26 cellular contexts compared by ENCODE assay signal in the genomic region with DNA sequence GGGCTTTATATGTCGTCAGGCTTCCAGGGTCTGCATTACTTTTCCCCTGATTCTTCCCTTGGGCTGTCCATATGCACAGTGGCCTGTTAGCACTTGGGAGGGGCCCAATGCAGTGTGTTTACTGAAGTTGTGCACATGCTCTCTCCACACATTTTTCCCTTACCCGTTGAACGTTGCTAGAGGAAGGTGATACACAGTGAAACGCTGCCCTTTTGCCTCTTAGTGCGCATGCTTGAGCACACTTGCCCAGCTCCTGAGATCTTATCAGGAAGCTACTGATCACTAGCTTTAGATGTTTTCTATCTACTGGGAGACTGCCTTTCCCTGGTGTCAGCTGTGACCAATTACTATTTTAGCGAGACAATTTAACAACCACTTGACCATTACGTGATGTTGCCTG.
"Had no signal": no experiment of that assay in that cellular context is flagged by ENCODE, and none has a peak within 500 bp of the region (broad histone marks: within the 10 kb centered on the region; RNA-seq: fewer than 3 reads in every experiment).

No MANE protein-coding gene starts in this region.

- FAIRE-seq: pancreas, small intestine had no signal

- H3K27ac ChIP-seq: foreskin keratinocyte, neutrophil, pancreas, vagina, VCaP had no signal

- H3K4me1 Mint-ChIP-seq: activated CD4-positive, alpha-beta T cell treated with anti-CD3 and anti-CD28 coated beads, Interleukin-2, amount 10 ng/mL, durations not matched to agents 24 days and 14 days; activated CD8-positive, alpha-beta memory T cell treated with anti-CD3 and anti-CD28 coated beads, Interleukin-2, amount 10 ng/mL, durations not matched to agents 7 days and 5 days; activated naive CD8-positive, alpha-beta T cell treated with anti-CD3 and anti-CD28 coated beads, Interleukin-2, amount 50 U/mL, for 24 hours; brain; naive thymus-derived CD8-positive, alpha-beta T cell; stimulated activated naive B cell treated with anti-CD40 and anti-IgM and Interleukin-4, amounts not matched to agents 10 μg/mL and 1 μg/mL and 100 μg/mL, for 72 hours had no signal

- H3K27ac Mint-ChIP-seq: activated CD4-positive, alpha-beta T cell treated with anti-CD3 and anti-CD28 coated beads, Interleukin-2, amount 10 ng/mL, durations not matched to agents 24 days and 14 days; activated CD8-positive, alpha-beta memory T cell treated with anti-CD3 and anti-CD28 coated beads, Interleukin-2, amount 10 ng/mL, durations not matched to agents 7 days and 5 days; activated CD8-positive, alpha-beta T cell treated with anti-CD3 and anti-CD28 coated beads for 36 hours; activated naive CD8-positive, alpha-beta T cell treated with anti-CD3 and anti-CD28 coated beads, Interleukin-2, amount 50 U/mL, for 24 hours; activated T-helper 1 cell treated with anti-CD3 and anti-CD28 coated beads, Interleukin-12 subunit alpha, Interleukin-12 subunit beta, Interleukin-2, Interleukin-4 antibody, amounts not matched to agents 30 ng/mL and 10 ng/mL and 1 ng/mL, durations not matched to agents 14 hours and 24 hours and 36 hours; brain; dendritic cell treated with granulocyte-macrophage colony-stimulating factor and Interleukin-4, amounts not matched to agents 40 ng/mL and 50 ng/mL, for 4 days; mesothelial cell of epicardium; naive thymus-derived CD8-positive, alpha-beta T cell; stimulated activated naive B cell treated with anti-CD40 and anti-IgM and Interleukin-4, amounts not matched to agents 10 μg/mL and 1 μg/mL and 100 μg/mL, for 72 hours had no signal

- DNase-seq: activated CD4-positive, alpha-beta T cell treated with anti-CD3 and anti-CD28 coated beads, Interleukin-2, amount 10 ng/mL, durations not matched to agents 24 days and 14 days; activated CD8-positive, alpha-beta memory T cell treated with anti-CD3 and anti-CD28 coated beads, Interleukin-2, amount 10 ng/mL, durations not matched to agents 7 days and 5 days; activated CD8-positive, alpha-beta T cell treated with anti-CD3 and anti-CD28 coated beads for 36 hours; activated gamma-delta T cell; activated naive CD4-positive, alpha-beta T cell treated with anti-CD3 and anti-CD28 coated beads, Interleukin-2, amount 50 U/mL, for 16 hours; activated naive CD8-positive, alpha-beta T cell treated with anti-CD3 and anti-CD28 coated beads, Interleukin-2, amount 50 U/mL, for 24 hours; caudate nucleus; effector CD8-positive, alpha-beta T cell; foreskin keratinocyte; left ventricle myocardium superior; mammary epithelial cell; naive thymus-derived CD8-positive, alpha-beta T cell; pancreas; small intestine; stimulated activated CD4-positive, alpha-beta T cell treated with anti-CD3 and anti-CD28 coated beads, Interleukin-15, amount 100 ng/mL, for 24 hours; stimulated activated naive B cell treated with anti-CD40 and anti-IgM and Interleukin-4, amounts not matched to agents 10 μg/mL and 1 μg/mL and 100 μg/mL, for 72 hours; trophoblast cell had no signal

- H3K27me3 ChIP-seq: foreskin keratinocyte, neutrophil, pancreas, vagina had no signal

- H3K36me3 Mint-ChIP-seq: activated CD8-positive, alpha-beta memory T cell treated with anti-CD3 and anti-CD28 coated beads, Interleukin-2, amount 10 ng/mL, durations not matched to agents 7 days and 5 days; brain; mesothelial cell of epicardium; naive thymus-derived CD8-positive, alpha-beta T cell; stimulated activated naive B cell treated with anti-CD40 and anti-IgM and Interleukin-4, amounts not matched to agents 10 μg/mL and 1 μg/mL and 100 μg/mL, for 72 hours had no signal

- H3K4me3 ChIP-seq: pancreas, vagina had no signal

- H3K36me3 ChIP-seq: neutrophil, pancreas, vagina had no signal

- H3K27me3 Mint-ChIP-seq: activated CD4-positive, alpha-beta T cell treated with anti-CD3 and anti-CD28 coated beads, Interleukin-2, amount 10 ng/mL, durations not matched to agents 24 days and 14 days; activated CD8-positive, alpha-beta memory T cell treated with anti-CD3 and anti-CD28 coated beads, Interleukin-2, amount 10 ng/mL, durations not matched to agents 7 days and 5 days; activated CD8-positive, alpha-beta T cell treated with anti-CD3 and anti-CD28 coated beads for 36 hours; activated naive CD8-positive, alpha-beta T cell treated with anti-CD3 and anti-CD28 coated beads, Interleukin-2, amount 50 U/mL, for 24 hours; brain; dendritic cell treated with granulocyte-macrophage colony-stimulating factor and Interleukin-4, amounts not matched to agents 40 ng/mL and 50 ng/mL, for 4 days; stimulated activated naive B cell treated with anti-CD40 and anti-IgM and Interleukin-4, amounts not matched to agents 10 μg/mL and 1 μg/mL and 100 μg/mL, for 72 hours had no signal

- ATAC-seq: activated CD4-positive, CD25-positive, alpha-beta regulatory T cell treated with anti-CD3 and anti-CD28 coated beads, Interleukin-2, amount 50 U/mL, for 24 hours; activated CD8-positive, alpha-beta memory T cell treated with anti-CD3 and anti-CD28 coated beads, Interleukin-2, amount 10 ng/mL, durations not matched to agents 7 days and 5 days; activated CD8-positive, alpha-beta T cell treated with anti-CD3 and anti-CD28 coated beads for 36 hours; activated naive CD8-positive, alpha-beta T cell treated with anti-CD3 and anti-CD28 coated beads, Interleukin-2, amount 50 U/mL, for 24 hours; left ventricle myocardium superior; naive thymus-derived CD8-positive, alpha-beta T cell; pancreas; sciatic nerve had no signal

- H3K4me1 ChIP-seq: pancreas had no signal

- H3K9me3 ChIP-seq: neutrophil, pancreas, vagina had no signal

- H3K4me3 Mint-ChIP-seq: activated CD4-positive, alpha-beta T cell treated with anti-CD3 and anti-CD28 coated beads, Interleukin-2, amount 10 ng/mL, durations not matched to agents 24 days and 14 days; activated CD8-positive, alpha-beta memory T cell treated with anti-CD3 and anti-CD28 coated beads, Interleukin-2, amount 10 ng/mL, durations not matched to agents 7 days and 5 days; activated CD8-positive, alpha-beta T cell treated with anti-CD3 and anti-CD28 coated beads for 36 hours; activated naive CD8-positive, alpha-beta T cell treated with anti-CD3 and anti-CD28 coated beads, Interleukin-2, amount 50 U/mL, for 24 hours; activated T-helper 1 cell treated with anti-CD3 and anti-CD28 coated beads, Interleukin-12 subunit alpha, Interleukin-12 subunit beta, Interleukin-2, Interleukin-4 antibody, amounts not matched to agents 30 ng/mL and 10 ng/mL and 1 ng/mL, durations not matched to agents 14 hours and 24 hours and 36 hours; brain; dendritic cell treated with granulocyte-macrophage colony-stimulating factor and Interleukin-4, amounts not matched to agents 40 ng/mL and 50 ng/mL, for 4 days; mesothelial cell of epicardium; naive thymus-derived CD8-positive, alpha-beta T cell; stimulated activated naive B cell treated with anti-CD40 and anti-IgM and Interleukin-4, amounts not matched to agents 10 μg/mL and 1 μg/mL and 100 μg/mL, for 72 hours had no signal
